ENCODE assay signal across 10 cellular contexts in genomic region chrX:9467751-9468150, GRCh38. TPM values are rescaled to one million over a fixed set of nuclear protein-coding genes. Genes with fewer than 3 reads are reported as not detected.
DNase-seq lines count a peak whose midpoint lies in the region; ATAC-seq and TF ChIP-seq lines count a peak whose summit lies in the region.
"Had no signal": no experiment of that assay in that cellular context is flagged by ENCODE, and none has a peak within 500 bp of the region (broad histone marks: within the 10 kb centered on the region; RNA-seq: fewer than 3 reads in every experiment).

No MANE protein-coding gene starts in this region.

- CTCF ChIA-PET in activated CD8-positive, alpha-beta memory T cell treated with anti-CD3 and anti-CD28 coated beads, Interleukin-2, amount 10 ng/mL, durations not matched to agents 7 days and 5 days (lab: Charles Lee) = no interaction called here

- no peak overlapping the region for H2BK20ac ChIP-seq in H9 (ENCODE audit: low read depth, low read length, poor library complexity, severe bottlenecking)

- no peaks in the 10 kb centered on the region; the same call in 1 of the 2 replicates for H3K27me3 ChIP-seq in H9 (ENCODE audit: insufficient read depth, low read length)
- H3K27me3 ChIP-seq in esophagus muscularis mucosa = no peaks in the 10 kb centered on the region

- peaks cover 6 to 28% (median 22%) of the 10 kb centered on the region in 3 experiments for H3K36me3 Mint-ChIP-seq in H9 (ENCODE audit: insufficient read depth in 1 of 3, low read depth in 3 of 3)
- peaks cover 17% of the 10 kb centered on the region for H3K36me3 Mint-ChIP-seq in activated CD8-positive, alpha-beta memory T cell treated with anti-CD3 and anti-CD28 coated beads, Interleukin-2, amount 10 ng/mL, durations not matched to agents 7 days and 5 days

- no peak overlapping the region for H3K23ac ChIP-seq in H9 (ENCODE audit: insufficient read length, low read depth, low read length)

- peak overlapping the region in 1 of 2 experiments; percentile 85; a peak in 3 of 5 replicates for H3K4me3 Mint-ChIP-seq in H9
- no peak overlapping the region for H3K4me3 Mint-ChIP-seq in activated CD8-positive, alpha-beta memory T cell treated with anti-CD3 and anti-CD28 coated beads, Interleukin-2, amount 10 ng/mL, durations not matched to agents 7 days and 5 days

- H3K18ac ChIP-seq in H9 (ENCODE audit: insufficient read length, low read depth, low read length) = no peak overlapping the region

- peaks cover 9 to 26% of the 10 kb centered on the region in 2 experiments for H3K4me1 Mint-ChIP-seq in H9
- peaks cover 30% of the 10 kb centered on the region for H3K4me1 Mint-ChIP-seq in activated CD8-positive, alpha-beta memory T cell treated with anti-CD3 and anti-CD28 coated beads, Interleukin-2, amount 10 ng/mL, durations not matched to agents 7 days and 5 days

- no peak overlapping the region for H2BK12ac ChIP-seq in H9 (ENCODE audit: insufficient read length, low read depth, low read length)

- no peak for TF ChIP-seq POLR2A in esophagus muscularis mucosa (IDR thresholded peaks at IDR 0.05; ENCODE audit: low read depth)

- TF ChIP-seq CTCF in H9 (conservative IDR thresholded peaks at IDR 0.05) (no peak), VCaP (conservative IDR thresholded peaks at IDR 0.05) (no peak), esophagus muscularis mucosa (IDR thresholded peaks at IDR 0.05) (no peak), retinal pigment epithelial cell (conservative IDR thresholded peaks at IDR 0.05; ENCODE audit: low read depth, low read length) (no peak), omental fat pad (IDR thresholded peaks at IDR 0.05) (no peak)

- no peak for ATAC-seq in HG02852 (IDR thresholded peaks at IDR 0.05; ENCODE audit: unreplicated experiment)
- ATAC-seq in omental fat pad (ENCODE audit: low FRiP score) = no peak
- ATAC-seq in GM21367 (IDR thresholded peaks at IDR 0.05; ENCODE audit: unreplicated experiment) = no peak
- ATAC-seq in activated CD8-positive, alpha-beta memory T cell treated with anti-CD3 and anti-CD28 coated beads, Interleukin-2, amount 10 ng/mL, durations not matched to agents 7 days and 5 days = no peak

- TF ChIP-seq EP300 in esophagus muscularis mucosa (IDR thresholded peaks at IDR 0.05) = no peak

- no peak overlapping the region for H3K27ac Mint-ChIP-seq in H9
- no peak overlapping the region for H3K27ac Mint-ChIP-seq in activated CD8-positive, alpha-beta memory T cell treated with anti-CD3 and anti-CD28 coated beads, Interleukin-2, amount 10 ng/mL, durations not matched to agents 7 days and 5 days

- no peaks in the 10 kb centered on the region for H4K20me1 ChIP-seq in H9 (ENCODE audit: control insufficient read depth, insufficient read depth, insufficient read length)

- H3K9me3 Mint-ChIP-seq in H9 = peaks cover 5 to 40% of the 10 kb centered on the region in 2 experiments; a peak in 4 of 5 replicates
- no peaks in the 10 kb centered on the region for H3K9me3 Mint-ChIP-seq in activated CD8-positive, alpha-beta memory T cell treated with anti-CD3 and anti-CD28 coated beads, Interleukin-2, amount 10 ng/mL, durations not matched to agents 7 days and 5 days (ENCODE audit: low read depth)

- DNase-seq in H9 (peak; percentile 34), esophagus muscularis mucosa (ENCODE audit: extremely low spot score) (no peak), retinal pigment epithelial cell (ENCODE audit: low read depth) (no peak), omental fat pad (ENCODE audit: low spot score) (no peak)
- DNase-seq in activated CD8-positive, alpha-beta memory T cell treated with anti-CD3 and anti-CD28 coated beads, Interleukin-2, amount 10 ng/mL, durations not matched to agents 7 days and 5 days = no peak
- DNase-seq: NCI-H1092 treated with DMSO at 0.1 percent for 48 hours, NCI-H526 had no signal

- H2BK5ac ChIP-seq in H9 (ENCODE audit: insufficient read length, low read length) = no peak overlapping the region

- no peak overlapping the region for H3K4me2 ChIP-seq in H9 (ENCODE audit: insufficient read depth, insufficient read length, low read length)

- H3K4me1 ChIP-seq in H9 (ENCODE audit: insufficient read depth, low read length) = peaks cover 12% of the 10 kb centered on the region; the same call in 1 of the 2 replicates
- peaks cover 10 to 72% (median 51%) of the 10 kb centered on the region in 4 donors for H3K4me1 ChIP-seq in esophagus muscularis mucosa

- H3K4ac ChIP-seq in H9 (ENCODE audit: low read depth, low read length) = no peak overlapping the region

- no peak overlapping the region for H3T11ph ChIP-seq in H9 (ENCODE audit: low read length)

- no peak overlapping the region for H4K5ac ChIP-seq in H9 (ENCODE audit: insufficient read length, low read depth, low read length)

- no peak overlapping the region for H3K9ac ChIP-seq in H9 (ENCODE audit: extremely low read depth, insufficient read length, low read length)

- H3K56ac ChIP-seq in H9 (ENCODE audit: insufficient read length, low read depth, low read length) = no peak overlapping the region

- no peak overlapping the region for H3K14ac ChIP-seq in H9 (ENCODE audit: insufficient read depth, low read length)

- intact Hi-C loops in esophagus muscularis mucosa (cut with DNase I) = loop anchor here (10.0 kb wide), 1 partner anchor 217 kb away; no protein-coding TSS in a partner anchor

- no peak overlapping the region for H2BK120ac ChIP-seq in H9 (ENCODE audit: low read depth, low read length, poor library complexity, severe bottlenecking)

- no peaks in the 10 kb centered on the region for H3K79me1 ChIP-seq in H9 (ENCODE audit: insufficient read depth, low read depth, low read length, poor library complexity, severe bottlenecking)

- no peak overlapping the region for H2AFZ ChIP-seq in H9 (ENCODE audit: low read length)

- H3K27ac ChIP-seq in H9 (ENCODE audit: insufficient read length, low read depth, low read length) (no peak overlapping the region), VCaP (peak overlapping the region; percentile 86; the same call in 1 of the 2 replicates), esophagus muscularis mucosa (replicated peaks in 1 of 4) (peak overlapping the region; percentile 89 to 91 (median 90))

- H3K9me3 ChIP-seq in H9 (ENCODE audit: control insufficient read depth, low read depth, low read length) (no peaks in the 10 kb centered on the region), esophagus muscularis mucosa (no peaks in the 10 kb centered on the region)

- no peak overlapping the region for H4K8ac ChIP-seq in H9 (replicated peaks; ENCODE audit: insufficient read length, low read depth, low read length)

- no peaks in the 10 kb centered on the region for H3K36me3 ChIP-seq in esophagus muscularis mucosa

- no CpG with 5 or more reads among the region's 11 CpGs for WGBS in H9 (ENCODE audit: extremely low coverage, insufficient read length, low lambda C conversion rate)
- 36% methylated on average over 9 of the region's 11 CpGs for WGBS in esophagus muscularis mucosa

- no peak overlapping the region for H2BK15ac ChIP-seq in H9 (ENCODE audit: low read depth, low read length)

- no peak overlapping the region for H2AK5ac ChIP-seq in H9 (ENCODE audit: insufficient read length, low read length)

- peaks cover 22% of the 10 kb centered on the region for H3K27me3 Mint-ChIP-seq in H9 (ENCODE audit: low read depth)
- no peaks in the 10 kb centered on the region for H3K27me3 Mint-ChIP-seq in activated CD8-positive, alpha-beta memory T cell treated with anti-CD3 and anti-CD28 coated beads, Interleukin-2, amount 10 ng/mL, durations not matched to agents 7 days and 5 days

- peaks cover 4% of the 10 kb centered on the region; the same call in 1 of the 2 replicates for H3K79me2 ChIP-seq in H9 (ENCODE audit: insufficient read depth, low read length)

- peaks cover 20% of the 10 kb centered on the region for H3K23me2 ChIP-seq in H9 (ENCODE audit: insufficient read length, low read depth, low read length, poor library complexity, severe bottlenecking)

- H4K91ac ChIP-seq in H9 (ENCODE audit: insufficient read length, low read depth, low read length) = no peak overlapping the region

- H3K4me3 ChIP-seq in esophagus muscularis mucosa (peak overlapping the region; percentile 12 to 78 (median 68)), retinal pigment epithelial cell (ENCODE audit: low read length) (peak overlapping the region; percentile 59)

RNA-seq across cellular contexts. Expression of gene TBL1X, which starts 2.9 kb away (rescaled TPM):
- total RNA-seq in H9 (2021) (24.1 and 26.0 TPM in 2 replicates), esophagus muscularis mucosa (10 to 100 TPM; 25.3 to 54.1 (median 38.2) TPM), omental fat pad (10 to 100 TPM; 13.1 to 22.7 (median 16.2) TPM)
- total RNA-seq in activated CD8-positive, alpha-beta memory T cell treated with anti-CD3 and anti-CD28 coated beads, Interleukin-2, amount 10 ng/mL, durations not matched to agents 7 days and 5 days = 10 to 100 TPM; 33.2 to 35.5 TPM
